ENCODE assay signal across 13 cellular contexts in genomic region chr6:26400626-26401025, GRCh38. TPM values are rescaled to one million over a fixed set of nuclear protein-coding genes. Genes with fewer than 3 reads are reported as not detected.
A peak's percentile ranks its signal among the peaks of the same experiment; 100 is the strongest.
DNase-seq lines count a peak whose midpoint lies in the region; ATAC-seq and TF ChIP-seq lines count a peak whose summit lies in the region.
"Had no signal": no experiment of that assay in that cellular context is flagged by ENCODE, and none has a peak within 500 bp of the region (broad histone marks: within the 10 kb centered on the region; RNA-seq: fewer than 3 reads in every experiment).

No MANE protein-coding gene starts in this region.

- peak overlapping the region; percentile 72 for H3K27ac ChIP-seq in KOPT-K1 (ENCODE audit: low read depth, low read length, poor library complexity, severe bottlenecking)
- peak overlapping the region; percentile 72 for H3K27ac ChIP-seq in VCaP
- H3K27ac ChIP-seq in esophagus squamous epithelium, result no peak overlapping the region

- H3K36me3 Mint-ChIP-seq in natural killer cell treated with Interleukin-12 subunit alpha and Interleukin-12 subunit beta and Interleukin-15 and Interleukin-18, amount 100 ng/mL, for 72 hours, result peaks cover 19% of the 10 kb centered on the region

- intact Hi-C loops in esophagus squamous epithelium (cut with DNase I), result no loop called here

- H3K4me3 Mint-ChIP-seq in natural killer cell treated with Interleukin-12 subunit alpha and Interleukin-12 subunit beta and Interleukin-15 and Interleukin-18, amount 100 ng/mL, for 72 hours, result peak overlapping the region; percentile 48

- no peak for ATAC-seq in natural killer cell treated with Interleukin-12 subunit alpha and Interleukin-12 subunit beta and Interleukin-15 and Interleukin-18, amount 100 ng/mL, for 72 hours
- ATAC-seq in GM18517 (IDR thresholded peaks at IDR 0.05; ENCODE audit: unreplicated experiment) (no peak), GM21367 (IDR thresholded peaks at IDR 0.05; ENCODE audit: unreplicated experiment) (no peak)

- no peak for TF ChIP-seq POLR2A in esophagus squamous epithelium (IDR thresholded peaks at IDR 0.05)

- H3K36me3 ChIP-seq in KOPT-K1 (ENCODE audit: insufficient read depth, low read length), result peaks cover 9% of the 10 kb centered on the region
- peaks cover 0 to 6% (median 0%) of the 10 kb centered on the region in 3 donors for H3K36me3 ChIP-seq in esophagus squamous epithelium

- H3K4me1 Mint-ChIP-seq in natural killer cell treated with Interleukin-12 subunit alpha and Interleukin-12 subunit beta and Interleukin-15 and Interleukin-18, amount 100 ng/mL, for 72 hours (ENCODE audit: low read depth in 2 of 2), result peaks cover 34 to 40% of the 10 kb centered on the region in 2 donors

- peak overlapping the region; percentile 95 to 99 for H3K27ac Mint-ChIP-seq in natural killer cell treated with Interleukin-12 subunit alpha and Interleukin-12 subunit beta and Interleukin-15 and Interleukin-18, amount 100 ng/mL, for 72 hours

- DNase-seq in SKM-1 treated with dmso at 0.1 percent for 144 hours (lab: John Stamatoyannopoulos, UW; ENCODE audit: unreplicated experiment), result peak; percentile 25
- no peak for DNase-seq in SKM-1 (lab: John Stamatoyannopoulos, UW; ENCODE audit: unreplicated experiment)
- no peak for DNase-seq in natural killer cell treated with Interleukin-12 subunit alpha and Interleukin-12 subunit beta and Interleukin-15 and Interleukin-18, amount 100 ng/mL, for 72 hours (ENCODE audit: low spot score)
- DNase-seq in esophagus squamous epithelium (lab: John Stamatoyannopoulos, UW), result no peak
- DNase-seq: hippocampal formation, mammary epithelial cell, NCI-H1417, NCI-H526 had no signal

- 93% methylated on average over 2 of the region's 2 CpGs; no CpG with 5 or more reads in 1 of the 2 donors for WGBS in esophagus squamous epithelium, 2 donors

- no peaks in the 10 kb centered on the region for H3K9me3 ChIP-seq in KOPT-K1 (ENCODE audit: insufficient read depth, low read length, poor library complexity, severe bottlenecking)
- H3K9me3 ChIP-seq in esophagus squamous epithelium, result no peaks in the 10 kb centered on the region
- H3K9me3 ChIP-seq: A549 had no signal

- TF ChIP-seq CTCF in VCaP (conservative IDR thresholded peaks at IDR 0.05) (no peak), esophagus squamous epithelium (IDR thresholded peaks at IDR 0.05) (no peak)

- H3K4me3 ChIP-seq in esophagus squamous epithelium, result no peak overlapping the region
- H3K4me3 ChIP-seq: A549 had no signal

- no peaks in the 10 kb centered on the region for H3K27me3 Mint-ChIP-seq in natural killer cell treated with Interleukin-12 subunit alpha and Interleukin-12 subunit beta and Interleukin-15 and Interleukin-18, amount 100 ng/mL, for 72 hours

- peaks cover 5 to 30% (median 11%) of the 10 kb centered on the region in 3 donors for H3K4me1 ChIP-seq in esophagus squamous epithelium

- no peaks in the 10 kb centered on the region for H3K9me3 Mint-ChIP-seq in natural killer cell treated with Interleukin-12 subunit alpha and Interleukin-12 subunit beta and Interleukin-15 and Interleukin-18, amount 100 ng/mL, for 72 hours

- no peaks in the 10 kb centered on the region for H3K27me3 ChIP-seq in esophagus squamous epithelium

RNA-seq across cellular contexts. Expression of gene BTN3A1, which starts 1.4 kb away (rescaled TPM):
- total RNA-seq in natural killer cell treated with Interleukin-12 subunit alpha and Interleukin-12 subunit beta and Interleukin-15 and Interleukin-18, amount 100 ng/mL, for 72 hours, result 10 to 100 TPM; 53.6 to 80.6 TPM
- 10 to 100 TPM in 2 of 4 donors, 1 to 10 TPM in 2; 4.2 to 14.4 (median 8.0) TPM for total RNA-seq in esophagus squamous epithelium

RNA-seq across cellular contexts. Expression of gene BTN2A2, which starts 17.7 kb away (rescaled TPM):
- total RNA-seq in natural killer cell treated with Interleukin-12 subunit alpha and Interleukin-12 subunit beta and Interleukin-15 and Interleukin-18, amount 100 ng/mL, for 72 hours, result 10 to 100 TPM; 24.6 to 31.8 TPM
- total RNA-seq in esophagus squamous epithelium, result 1 to 10 TPM; 1.7 to 8.4 (median 4.8) TPM

RNA-seq across cellular contexts. Expression of gene BTN3A2, which starts 35.6 kb away (rescaled TPM):
- 100 to 1,000 TPM; 107 to 133 TPM for total RNA-seq in natural killer cell treated with Interleukin-12 subunit alpha and Interleukin-12 subunit beta and Interleukin-15 and Interleukin-18, amount 100 ng/mL, for 72 hours
- 10 to 100 TPM in 2 of 4 donors, 1 to 10 TPM in 2; 5.8 to 17.9 (median 11.1) TPM for total RNA-seq in esophagus squamous epithelium

RNA-seq across cellular contexts. Expression of gene BTN3A3, which starts 39.7 kb away (rescaled TPM):
- 10 to 100 TPM; 42.9 to 54.1 TPM for total RNA-seq in natural killer cell treated with Interleukin-12 subunit alpha and Interleukin-12 subunit beta and Interleukin-15 and Interleukin-18, amount 100 ng/mL, for 72 hours
- total RNA-seq in esophagus squamous epithelium, result 10 to 100 TPM in 2 of 4 donors, 1 to 10 TPM in 2; 2.2 to 12.3 (median 7.9) TPM

RNA-seq across cellular contexts. Expression of gene BTN2A1, which starts 57.1 kb away (rescaled TPM):
- 10 to 100 TPM; 41.2 to 47.4 TPM for total RNA-seq in natural killer cell treated with Interleukin-12 subunit alpha and Interleukin-12 subunit beta and Interleukin-15 and Interleukin-18, amount 100 ng/mL, for 72 hours
- total RNA-seq in esophagus squamous epithelium, result 10 to 100 TPM in 1 of 4 donors, 1 to 10 TPM in 3; 5.9 to 11.4 (median 7.8) TPM

Comparison
In these comparisons a context has a peak if more than half of its experiments do, and no peak if none do; other contexts are left out.
1. H3K27ac ChIP-seq: peak in KOPT-K1 (single experiment) and VCaP (single experiment); none in esophagus squamous epithelium (0 of 4).
2. RNA of gene BTN3A2, which starts 35.6 kb away (total RNA-seq): 107 to 133 TPM in natural killer cell treated with Interleukin-12 subunit alpha and Interleukin-12 subunit beta and Interleukin-15 and Interleukin-18, amount 100 ng/mL, for 72 hours; 5.8 to 17.9 TPM in esophagus squamous epithelium; every median in the first group is over 4 times any median in the second.